ENCODE assay signal across 8 cellular contexts in genomic region chr1:40668769-40669525, GRCh38. TPM values are rescaled to one million over a fixed set of nuclear protein-coding genes. Genes with fewer than 3 reads are reported as not detected.
DNase-seq lines count a peak whose midpoint lies in the region; ATAC-seq and TF ChIP-seq lines count a peak whose summit lies in the region.

No MANE protein-coding gene starts in this region.

- no peak overlapping the region for H3K27ac ChIP-seq in A673 (ENCODE audit: low read depth, low read length, poor library complexity, severe bottlenecking)
- H3K27ac ChIP-seq in right lobe of liver = no peak overlapping the region

- 26% methylated on average over 8 of the region's 21 CpGs for WGBS in right lobe of liver (ENCODE audit: insufficient coverage, low coverage, low lambda C conversion rate, missing lambda C conversion rate)

- H3K4me3 ChIP-seq in A673 (ENCODE audit: low read depth, low read length, poor library complexity, severe bottlenecking) (peak overlapping the region; percentile 34), right lobe of liver (peak overlapping the region in 2 of 3 donors; percentile 14 to 30)

- H3K27ac Mint-ChIP-seq in dendritic cell treated with granulocyte-macrophage colony-stimulating factor and Interleukin-4, amounts not matched to agents 40 ng/mL and 50 ng/mL, for 4 days = peak overlapping the region; percentile 26

- POLR2A ChIA-PET in A673 (lab: Charles Lee; ENCODE audit: low non-redundant PET) = no interaction called here

- no peaks in the 10 kb centered on the region for H3K27me3 ChIP-seq in A673 (replicated peaks; ENCODE audit: insufficient read depth, low read depth, low read length, poor library complexity)
- H3K27me3 ChIP-seq in right lobe of liver = no peaks in the 10 kb centered on the region

- H3K36me3 Mint-ChIP-seq in dendritic cell treated with granulocyte-macrophage colony-stimulating factor and Interleukin-4, amounts not matched to agents 40 ng/mL and 50 ng/mL, for 4 days (ENCODE audit: low read depth) = no peaks in the 10 kb centered on the region

- peaks cover 15% of the 10 kb centered on the region for H3K27me3 Mint-ChIP-seq in dendritic cell treated with granulocyte-macrophage colony-stimulating factor and Interleukin-4, amounts not matched to agents 40 ng/mL and 50 ng/mL, for 4 days

- no peaks in the 10 kb centered on the region for H3K9me3 Mint-ChIP-seq in dendritic cell treated with granulocyte-macrophage colony-stimulating factor and Interleukin-4, amounts not matched to agents 40 ng/mL and 50 ng/mL, for 4 days

- H3K36me3 ChIP-seq in A673 (ENCODE audit: insufficient read depth, low read length, poor library complexity, severe bottlenecking) (no peaks in the 10 kb centered on the region), right lobe of liver (no peaks in the 10 kb centered on the region)

- peak; percentile 61 for ATAC-seq in GM18867 (IDR thresholded peaks at IDR 0.05; ENCODE audit: unreplicated experiment)
- ATAC-seq in HG03439 (IDR thresholded peaks at IDR 0.05; ENCODE audit: unreplicated experiment) = peak; percentile 72
- peak; percentile 85 to 90 (median 88) for ATAC-seq in right lobe of liver

- TF ChIP-seq CTCF in A673 (conservative IDR thresholded peaks at IDR 0.05; ENCODE audit: low read depth, low read length) (peak; percentile 92), right lobe of liver (IDR thresholded peaks at IDR 0.05) (peak; percentile 85 to 97 (median 96))

- peak; percentile 85 for DNase-seq in A673 (ENCODE audit: low spot score)
- DNase-seq in NCI-H526 treated with DMSO at 0.1 percent for 48 hours (lab: John Stamatoyannopoulos, UW) = peak; percentile 74
- peak; percentile 74 to 78 for DNase-seq in activated CD4-positive, alpha-beta T cell treated with anti-CD3 and anti-CD28 coated beads, Interleukin-2, amount 50 U/mL, for 24 hours (ENCODE audit: low read depth in 1 of 2, low spot score in 1 of 2)
- DNase-seq in right lobe of liver = peak; percentile 78 to 82 (median 82)
- peak; percentile 72 to 77 (median 77) for DNase-seq in stimulated activated CD4-positive, alpha-beta T cell treated with anti-CD3 and anti-CD28 coated beads, TNF-alpha, amount 100 ng/mL, for 4 hours (ENCODE audit: low read depth in 3 of 3)

- no peak for TF ChIP-seq POLR2A in right lobe of liver (IDR thresholded peaks at IDR 0.05)

- no TSS peak for BruUV-seq in A673 (replicated peaks; lab: Mats Ljungman, UMichigan)

- peak overlapping the region; percentile 41 for H3K4me3 Mint-ChIP-seq in dendritic cell treated with granulocyte-macrophage colony-stimulating factor and Interleukin-4, amounts not matched to agents 40 ng/mL and 50 ng/mL, for 4 days

- intact Hi-C loops in A673 (cut with micrococcal nuclease; ENCODE audit: unreplicated experiment) (loop anchor here (1.0 kb wide), 1 partner anchor 57 kb away; no protein-coding TSS in a partner anchor), right lobe of liver (cut with DNase I) (no loop called here)
- intact Hi-C loops in dendritic cell treated with granulocyte-macrophage colony-stimulating factor and Interleukin-4, amounts not matched to agents 40 ng/mL and 50 ng/mL, for 4 days (cut with micrococcal nuclease) = loop anchor here (1.0 kb wide), 2 partner anchors 57 to 77 kb away; no protein-coding TSS in a partner anchor

- H3K4me1 Mint-ChIP-seq in dendritic cell treated with granulocyte-macrophage colony-stimulating factor and Interleukin-4, amounts not matched to agents 40 ng/mL and 50 ng/mL, for 4 days (ENCODE audit: low read depth) = peaks cover 19% of the 10 kb centered on the region

- H3K4me1 ChIP-seq in A673 (ENCODE audit: insufficient read depth, low read length, poor library complexity, severe bottlenecking) (peaks cover 20% of the 10 kb centered on the region), right lobe of liver (peaks cover 0 to 11% (median 0%) of the 10 kb centered on the region in 4 donors)

- CTCF ChIA-PET in A673 (lab: Charles Lee) = interaction anchor here (0.6 to 1.0 kb wide), 3 partner anchors 9 to 22 kb away, joined by 3 read pairs; partner anchors contain the start of gene NFYC

- no peaks in the 10 kb centered on the region for H3K9me3 ChIP-seq in A673 (ENCODE audit: low read depth, low read length, poor library complexity, severe bottlenecking)
- H3K9me3 ChIP-seq in right lobe of liver = no peaks in the 10 kb centered on the region

RNA-seq across cellular contexts. Expression of gene RIMS3, which starts 3.5 kb away (rescaled TPM):
- 9.9 and 21.5 TPM in 2 replicates for total RNA-seq in A673 (2021)
- 1 to 10 TPM in 2 of 6 experiments, under 1 TPM in 4; 0.35 to 1.4 (median 0.45) TPM for total RNA-seq in right lobe of liver

RNA-seq across cellular contexts. Expression of gene NFYC, which starts 22.6 kb away (rescaled TPM):
- total RNA-seq in A673 (2021) (81.9 and 83.0 TPM in 2 replicates), right lobe of liver (10 to 100 TPM; 21.9 to 36.1 (median 28.1) TPM)

Comparison
In these comparisons a context has a peak if more than half of its experiments do, and no peak if none do; other contexts are left out.
1. intact Hi-C loops: an anchor here in A673 (1.0 kb wide) and dendritic cell treated with granulocyte-macrophage colony-stimulating factor and Interleukin-4, amounts not matched to agents 40 ng/mL and 50 ng/mL, for 4 days (1.0 kb wide); none called in right lobe of liver.